10 cellular contexts compared by ENCODE assay signal in genomic region chr17:29141484-29141835, GRCh38. TPM values are rescaled to one million over a fixed set of nuclear protein-coding genes. Genes with fewer than 3 reads are reported as not detected.
DNase-seq lines count a peak whose midpoint lies in the region; TF ChIP-seq lines count a peak whose summit lies in the region.
"Had no signal": no experiment of that assay in that cellular context is flagged by ENCODE, and none has a peak within 500 bp of the region (broad histone marks: within the 10 kb centered on the region; RNA-seq: fewer than 3 reads in every experiment).

No MANE protein-coding gene starts in this region.

- POLR2A ChIA-PET in CD4-positive, alpha-beta memory T cell (lab: Charles Lee; ENCODE audit: partially characterized antibody): interaction anchor here (0.6 to 4.4 kb wide), 12 partner anchors 8 to 194 kb away, joined by 3 to 50 read pairs (median 6); partner anchors contain the start of gene MYO18A

- H3K79me2 ChIP-seq in Loucy (ENCODE audit: insufficient read depth, low read length): peaks cover 55% of the 10 kb centered on the region
- H3K79me2 ChIP-seq in osteoblast (ENCODE audit: insufficient read depth, low read length): peaks cover 38% of the 10 kb centered on the region

- H2AFZ ChIP-seq in Loucy (ENCODE audit: low read length) (no peak overlapping the region; the same call in 1 of the 2 replicates), osteoblast (ENCODE audit: low read length) (no peak overlapping the region)

- H3K36me3 Mint-ChIP-seq in CD4-positive, alpha-beta memory T cell: peaks cover 7 to 23% of the 10 kb centered on the region in 2 donors

- H3K36me3 ChIP-seq in CD4-positive, alpha-beta memory T cell (ENCODE audit: insufficient read depth, low read length): peaks cover 5% of the 10 kb centered on the region
- H3K36me3 ChIP-seq in Loucy (ENCODE audit: insufficient read depth, low read length) (peaks cover 8% of the 10 kb centered on the region; the same call in 1 of the 2 replicates), duodenal mucosa (ENCODE audit: control insufficient read depth in 1 of 2, insufficient read depth in 2 of 2, low read length in 2 of 2) (peaks cover 0 to 4% of the 10 kb centered on the region in 2 donors), osteoblast (ENCODE audit: insufficient read depth, low read length) (no peaks in the 10 kb centered on the region)

- 0 out of 2 replicates have a peak, but pooled peaks cover 9% of the 10 kb centered on the region for H3F3A ChIP-seq in Loucy (ENCODE audit: low read depth)

- no peak for DNase-seq in CD4-positive, alpha-beta memory T cell
- DNase-seq in osteoblast (ENCODE audit: insufficient read length, low spot score, missing footprints) (peak; percentile 29), HT-29 (ENCODE audit: low spot score) (no peak), COLO829 (ENCODE audit: low spot score) (no peak), NCI-H2029 treated with DMSO at 0.1 percent for 48 hours (lab: John Stamatoyannopoulos, UW) (no peak), DMS53 treated with DMSO at 0.1 percent for 48 hours (lab: John Stamatoyannopoulos, UW; ENCODE audit: unreplicated experiment) (no peak)
- DNase-seq: body of pancreas, T1000 had no signal

- no peaks in the 10 kb centered on the region for H3K27me3 Mint-ChIP-seq in CD4-positive, alpha-beta memory T cell

- H3K4me3 Mint-ChIP-seq in CD4-positive, alpha-beta memory T cell: peak overlapping the region; percentile 90 to 98 (median 92)

- intact Hi-C loops in CD4-positive, alpha-beta memory T cell (cut with micrococcal nuclease): loop anchor here (1.0 to 10.0 kb wide), 4 partner anchors 17 to 424 kb away; partner anchors contain the start of genes NUFIP2, RAB34 and RPL23A

- peak overlapping the region; percentile 81 for H3K27ac ChIP-seq in CD4-positive, alpha-beta memory T cell (ENCODE audit: low read depth, low read length)
- H3K27ac ChIP-seq in duodenal mucosa (ENCODE audit: low read depth, low read length): peak overlapping the region; percentile 39
- H3K27ac ChIP-seq in osteoblast (ENCODE audit: low read depth, low read length): no peak overlapping the region

- H3K4me3 ChIP-seq in CD4-positive, alpha-beta memory T cell (ENCODE audit: low read length in 2 of 2): peak overlapping the region; percentile 55 to 72
- peak overlapping the region; percentile 93 for H3K4me3 ChIP-seq in Loucy (ENCODE audit: low read length, poor library complexity, severe bottlenecking)
- H3K4me3 ChIP-seq in duodenal mucosa (ENCODE audit: low read depth in 1 of 2, low read length in 2 of 2): peak overlapping the region; percentile 66
- no peak overlapping the region for H3K4me3 ChIP-seq in osteoblast (ENCODE audit: insufficient read depth, low read length)
- H3K4me3 ChIP-seq: body of pancreas had no signal

- no peaks in the 10 kb centered on the region for H3K27me3 ChIP-seq in CD4-positive, alpha-beta memory T cell (ENCODE audit: insufficient read depth, low read length)
- peaks cover 5% of the 10 kb centered on the region for H3K27me3 ChIP-seq in Loucy (ENCODE audit: insufficient read depth, low read length, poor library complexity, severe bottlenecking)
- H3K27me3 ChIP-seq in duodenal mucosa (ENCODE audit: control insufficient read depth in 1 of 2, insufficient read depth in 2 of 2, low read length in 2 of 2): no peaks in the 10 kb centered on the region
- no peaks in the 10 kb centered on the region for H3K27me3 ChIP-seq in osteoblast (ENCODE audit: insufficient read depth, low read length)
- H3K27me3 ChIP-seq: body of pancreas had no signal

- peaks cover 68% of the 10 kb centered on the region for H3K4me1 ChIP-seq in CD4-positive, alpha-beta memory T cell (ENCODE audit: insufficient read depth, low read length)
- H3K4me1 ChIP-seq in Loucy (ENCODE audit: insufficient read depth, low read length, poor library complexity, severe bottlenecking) (peaks cover 55% of the 10 kb centered on the region), duodenal mucosa (ENCODE audit: control insufficient read depth in 1 of 2, insufficient read depth in 2 of 2, low read length in 2 of 2) (peaks cover 43 to 53% of the 10 kb centered on the region in 2 donors), osteoblast (ENCODE audit: insufficient read depth, low read length) (peaks cover 65% of the 10 kb centered on the region)

- CTCF ChIA-PET in CD4-positive, alpha-beta memory T cell (lab: Charles Lee; ENCODE audit: partially characterized antibody): interaction anchor here (2.6 to 17.1 kb wide), 6 partner anchors 8 to 176 kb away, joined by 9 to 465 read pairs (median 34); partner anchors contain the start of gene MYO18A

- no peak for TF ChIP-seq CTCF in Loucy (conservative IDR thresholded peaks at IDR 0.05; ENCODE audit: low read length)
- no peak for TF ChIP-seq CTCF in osteoblast (IDR thresholded peaks at IDR 0.05; ENCODE audit: extremely low read depth, low read depth, low read length)

- H4K20me1 ChIP-seq in Loucy (ENCODE audit: insufficient read depth, low read length, poor library complexity, severe bottlenecking): peaks cover 24% of the 10 kb centered on the region
- H4K20me1 ChIP-seq in osteoblast (ENCODE audit: insufficient read depth, low read length): peaks cover 8% of the 10 kb centered on the region

- no peaks in the 10 kb centered on the region for H3K9me2 ChIP-seq in Loucy (replicated peaks; ENCODE audit: low read depth, low read length)

- no peaks in the 10 kb centered on the region for H3K9me3 Mint-ChIP-seq in CD4-positive, alpha-beta memory T cell

- H3K27ac Mint-ChIP-seq in CD4-positive, alpha-beta memory T cell: peak overlapping the region; percentile 91 to 99 (median 97)

- peaks cover 52 to 83% (median 65%) of the 10 kb centered on the region in 4 donors for H3K4me1 Mint-ChIP-seq in CD4-positive, alpha-beta memory T cell

- H3K9ac ChIP-seq in Loucy (ENCODE audit: low read depth, low read length, poor library complexity, severe bottlenecking) (peak overlapping the region; percentile 100), duodenal mucosa (ENCODE audit: low read depth in 1 of 2, low read length in 2 of 2) (peak overlapping the region in 1 of 2 donors; percentile 36)

- no peaks in the 10 kb centered on the region for H3K9me3 ChIP-seq in CD4-positive, alpha-beta memory T cell (ENCODE audit: control insufficient read depth in 1 of 2, low read length in 2 of 2)
- H3K9me3 ChIP-seq in Loucy (ENCODE audit: insufficient read depth, low read depth, low read length) (no peaks in the 10 kb centered on the region), duodenal mucosa (ENCODE audit: control insufficient read depth in 1 of 2, low read length in 2 of 2) (no peaks in the 10 kb centered on the region), osteoblast (ENCODE audit: low read depth, low read length) (no peaks in the 10 kb centered on the region)
- H3K9me3 ChIP-seq: body of pancreas had no signal

- H3K4me2 ChIP-seq in Loucy (ENCODE audit: low read depth, low read length, poor library complexity, severe bottlenecking) (peak overlapping the region; percentile 93), osteoblast (ENCODE audit: insufficient read depth, low read length) (no peak overlapping the region)

RNA-seq across cellular contexts. Expression of gene MYO18A, which starts 38.7 kb away (rescaled TPM):
- 100 to 1,000 TPM; 134 to 136 TPM for total RNA-seq in CD4-positive, alpha-beta memory T cell
- polyA plus RNA-seq in CD4-positive, alpha-beta memory T cell: 10 to 100 TPM in 1 of 2 donors, 1 to 10 TPM in 1; 6.0 to 44.9 TPM
- total RNA-seq in osteoblast: 28.6 and 39.8 TPM in 2 replicates
- 105 and 108 TPM in 2 replicates for total RNA-seq in HT-29 (2014; rRNA removed; shearing (Covaris generic))
